In the genomic region with DNA sequence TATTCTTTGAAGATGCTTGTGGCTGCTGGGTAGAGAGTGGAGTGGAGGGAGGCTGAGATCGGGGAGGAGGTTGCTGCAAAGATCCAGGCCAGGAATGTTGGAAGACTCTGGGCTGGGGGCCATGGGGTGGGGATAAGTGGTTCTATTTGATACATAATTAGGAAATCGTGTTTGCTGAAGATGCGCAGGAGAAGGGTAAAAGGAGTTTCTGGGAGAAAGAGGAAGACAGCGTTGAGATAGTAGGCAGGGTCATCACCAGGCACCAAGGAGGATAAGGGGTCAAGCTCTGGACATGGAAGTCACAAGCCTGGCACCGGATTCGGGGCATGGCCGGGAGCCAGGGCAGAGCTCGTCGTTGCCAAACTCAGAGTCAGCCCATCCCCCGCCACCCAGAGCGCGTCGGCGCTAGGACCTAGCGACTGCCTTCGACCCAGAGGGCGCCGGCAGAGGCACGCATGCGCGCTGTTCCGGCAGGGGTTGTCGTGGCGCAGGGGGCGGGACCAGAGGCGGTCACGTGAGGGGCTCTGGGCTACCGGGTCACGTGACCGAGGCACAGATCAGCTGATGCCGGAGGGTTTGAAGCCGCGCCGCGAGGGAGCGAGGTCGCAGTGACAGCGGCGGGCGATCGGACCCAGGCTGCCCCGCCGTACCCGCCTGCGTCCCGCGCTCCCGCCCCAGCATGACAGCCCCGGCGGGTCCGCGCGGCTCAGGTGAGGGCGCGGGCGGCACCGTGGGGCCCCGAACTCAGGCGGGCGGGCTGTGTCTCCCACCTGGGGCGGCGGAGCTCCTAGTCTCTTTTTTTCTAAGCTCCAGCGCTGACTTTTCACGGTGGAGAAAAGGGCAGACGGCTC, we compare ENCODE assay signal across 8 cellular contexts. TPM values are rescaled to one million over a fixed set of nuclear protein-coding genes. Genes with fewer than 3 reads are reported as not detected.
DNase-seq lines count a peak whose midpoint lies in the region; ATAC-seq and TF ChIP-seq lines count a peak whose summit lies in the region.

Gene MCOLN1, plus strand, starts transcription at position 553 of the 851 bp plus-strand sequence. Its CDS starts 127 bp downstream, at position 680.

- peaks cover 1% of the 10 kb centered on the region for H3K36me3 Mint-ChIP-seq in chondrocyte (ENCODE audit: low read depth)

- DNase-seq in AG10803 (ENCODE audit: low read depth) = peak; percentile 94
- peak; percentile 94 for DNase-seq in NCI-H510A (lab: John Stamatoyannopoulos, UW)
- peak; percentile 99 to 100 for DNase-seq in activated CD4-positive, alpha-beta T cell treated with anti-CD3 and anti-CD28 coated beads for 24 hours (ENCODE audit: low read depth in 2 of 2)
- peak; percentile 100 for DNase-seq in chondrocyte (ENCODE audit: low spot score)
- DNase-seq in kidney tubule cell (ENCODE audit: low spot score) = peak; percentile 96
- peak; percentile 99 to 100 (median 100) for DNase-seq in stimulated activated CD4-positive, alpha-beta T cell treated with anti-CD3 and anti-CD28 coated beads, Interleukin-1b, Interleukin-23, amount 100 ng/mL, for 24 hours (ENCODE audit: low read depth in 4 of 4, low spot score in 1 of 4)

- peak; percentile 89 for ATAC-seq in HG03432 (IDR thresholded peaks at IDR 0.05; ENCODE audit: unreplicated experiment)

- peak within 1 kb of the TSS; percentile 95 for H3K27ac Mint-ChIP-seq in chondrocyte (ENCODE audit: unreplicated experiment)

- H3K4me3 ChIP-seq in AG10803 (ENCODE audit: low read length) = peak within 1 kb of the TSS; percentile 75

- H3K27me3 Mint-ChIP-seq in chondrocyte (ENCODE audit: low read depth) = no peaks in the 10 kb centered on the region

- no peak for TF ChIP-seq CTCF in AG10803 (conservative IDR thresholded peaks at IDR 0.05; ENCODE audit: low read length)
- TF ChIP-seq CTCF in chondrocyte (IDR thresholded peaks at IDR 0.05) = no peak

- H3K9me3 Mint-ChIP-seq in chondrocyte (ENCODE audit: low read depth) = no peaks in the 10 kb centered on the region

- peak within 1 kb of the TSS; percentile 80 for H3K4me3 Mint-ChIP-seq in chondrocyte (ENCODE audit: unreplicated experiment)

- H3K4me1 Mint-ChIP-seq in chondrocyte (ENCODE audit: low read depth) = peaks cover 16% of the 10 kb centered on the region

- peak; percentile 63 for TF ChIP-seq POLR2A in GM19099 (IDR thresholded peaks at IDR 0.05; ENCODE audit: extremely low read depth, insufficient read length, low read depth)

RNA-seq across cellular contexts. Expression of gene MCOLN1, which starts in this region (rescaled TPM):
- 25.9 to 27.9 TPM (median 27.8 TPM) in 3 replicates for total RNA-seq in chondrocyte

Comparison
In these comparisons a context has a peak if more than half of its experiments do, and no peak if none do; other contexts are left out.
1. Peak in every context shown above with its lines: DNase-seq, ATAC-seq and H3K4me3 ChIP-seq.